Comparison of ENCODE assay signal across 12 cellular contexts in genomic region chr18:75226956-75227316, GRCh38. TPM values are rescaled to one million over a fixed set of nuclear protein-coding genes. Genes with fewer than 3 reads are reported as not detected.
DNase-seq lines count a peak whose midpoint lies in the region; ATAC-seq and TF ChIP-seq lines count a peak whose summit lies in the region.
"Had no signal": no experiment of that assay in that cellular context is flagged by ENCODE, and none has a peak within 500 bp of the region (broad histone marks: within the 10 kb centered on the region; RNA-seq: fewer than 3 reads in every experiment).

No MANE protein-coding gene starts in this region.

- no peak for TF ChIP-seq POLR2A in stomach (IDR thresholded peaks at IDR 0.05)

- peaks cover 15% of the 10 kb centered on the region for H3K36me3 Mint-ChIP-seq in HFFc6 (ENCODE audit: low read depth)

- no peaks in the 10 kb centered on the region for H3K27me3 Mint-ChIP-seq in HFFc6 (ENCODE audit: insufficient read depth)
- H3K27me3 Mint-ChIP-seq: central memory CD8-positive, alpha-beta T cell had no signal

- H3K4me1 ChIP-seq in lung (ENCODE audit: control insufficient read depth in 2 of 2, insufficient read depth in 2 of 2, low read length in 2 of 2) (peaks cover 18 to 23% of the 10 kb centered on the region in 2 donors), stomach (peaks cover 3 to 86% (median 51%) of the 10 kb centered on the region in 4 donors)

- peaks cover 0 to 3% of the 10 kb centered on the region in 2 donors for H3K9me3 ChIP-seq in lung (ENCODE audit: control insufficient read depth in 2 of 2, insufficient read depth in 1 of 2, low read length in 1 of 2)
- no peaks in the 10 kb centered on the region for H3K9me3 ChIP-seq in stomach

- H3K27me3 ChIP-seq in lung (ENCODE audit: control insufficient read depth, insufficient read depth) (no peaks in the 10 kb centered on the region), stomach (no peaks in the 10 kb centered on the region)

- no peak for TF ChIP-seq EP300 in stomach (IDR thresholded peaks at IDR 0.05)

- H3K27ac Mint-ChIP-seq in HFFc6, result peak overlapping the region; percentile 90

- in situ Hi-C loops in ACHN (cut with HindIII; ENCODE audit: low pct_ligation_motif_present, low pct_unique_long_range_greater_than_20kb, low sequenced_read_pairs), result no loop called here

- peak overlapping the region in 1 of 2 donors; percentile 18 for H3K27ac ChIP-seq in coronary artery
- peak overlapping the region; percentile 10 to 62 for H3K27ac ChIP-seq in lung (ENCODE audit: low read depth in 1 of 2, low read length in 1 of 2)
- peak overlapping the region in 4 of 5 donors; percentile 3 to 72 (median 40) for H3K27ac ChIP-seq in stomach

- DNase-seq in HFFc6, result no peak
- no peak for DNase-seq in coronary artery (ENCODE audit: low spot score)
- no peak for DNase-seq in lung (ENCODE audit: low spot score)
- no peak for DNase-seq in stomach
- no peak for DNase-seq in cerebellar cortex (ENCODE audit: low spot score)
- DNase-seq in ACHN, result no peak
- no peak for DNase-seq in AG08396 (ENCODE audit: low spot score)
- no peak for DNase-seq in amniotic stem cell (lab: John Stamatoyannopoulos, UW)
- DNase-seq: DMS79 treated with DMSO at 0.1 percent for 48 hours, NCI-H524 treated with DMSO at 0.1 percent for 48 hours had no signal

- H3K4me3 ChIP-seq in coronary artery (peak overlapping the region; percentile 43), lung (no peak overlapping the region), stomach (peak overlapping the region; percentile 17 to 36 (median 26))

- no peak for ATAC-seq in lung (ENCODE audit: insufficient read depth, low FRiP score)
- ATAC-seq: SK-N-SH treated with all-trans-retinoic acid at 6 μM for 48 hours had no signal

- intact Hi-C loops in stomach (cut with DNase I; ENCODE audit: low total_unique reads), result no loop called here

- H3K4me1 Mint-ChIP-seq in HFFc6 (ENCODE audit: low read depth), result peaks cover 75% of the 10 kb centered on the region

- H3K4me3 Mint-ChIP-seq in HFFc6, result peak overlapping the region; percentile 90

- H3K36me3 ChIP-seq in lung (ENCODE audit: control insufficient read depth in 2 of 2, insufficient read depth in 2 of 2, low read length in 2 of 2) (peaks cover 0 to 3% of the 10 kb centered on the region in 2 donors), stomach (no peaks in the 10 kb centered on the region)

- H3K9me3 Mint-ChIP-seq in HFFc6, result no peaks in the 10 kb centered on the region
- H3K9me3 Mint-ChIP-seq: central memory CD8-positive, alpha-beta T cell had no signal

- WGBS in lung, 2 donors, result 48 to 50% methylated on average over 5 of the region's 5 CpGs
- WGBS in stomach, 5 donors, result 32 to 59% (median 48%) methylated on average over 5 of the region's 5 CpGs

- TF ChIP-seq CTCF in HFFc6 (IDR thresholded peaks at IDR 0.05), result no peak
- no peak for TF ChIP-seq CTCF in coronary artery (IDR thresholded peaks at IDR 0.05)
- no peak for TF ChIP-seq CTCF in lung (IDR thresholded peaks at IDR 0.05; ENCODE audit: control extremely low read depth, extremely low read depth)
- TF ChIP-seq CTCF in stomach (IDR thresholded peaks at IDR 0.05), result no peak

RNA-seq across cellular contexts. Expression of gene TSHZ1, which starts 16.3 kb away (rescaled TPM):
- 10 to 100 TPM; 18.6 to 25.0 (median 23.3) TPM for total RNA-seq in HFFc6 (2021; fragmentation: NEBNext Ultra II Directional; extraction: Animal tissue kit (Norgen Biotek cat#: 25700))
- total RNA-seq in lung (10 to 100 TPM; 14.7 to 19.9 TPM), stomach (10 to 100 TPM in 3 of 5 donors, 1 to 10 TPM in 2; 7.0 to 21.0 (median 14.8) TPM)
- polyA plus RNA-seq in lung (1 to 10 TPM; 6.2 to 7.7 TPM), stomach (1 to 10 TPM; 4.2 to 7.0 (median 5.0) TPM)

RNA-seq across cellular contexts. Expression of gene PTGR3, which starts 18.0 kb away (rescaled TPM):
- 10 to 100 TPM; 37.9 to 47.5 (median 41.8) TPM for total RNA-seq in HFFc6 (2021; fragmentation: NEBNext Ultra II Directional; extraction: Animal tissue kit (Norgen Biotek cat#: 25700))
- total RNA-seq in lung, result 10 to 100 TPM; 21.7 to 22.2 TPM
- 10 to 100 TPM; 10.1 to 21.2 TPM for polyA plus RNA-seq in lung
- total RNA-seq in stomach, result 10 to 100 TPM; 10.4 to 45.5 (median 19.3) TPM
- 10 to 100 TPM in 2 of 3 donors, 1 to 10 TPM in 1; 9.9 to 13.8 (median 10.6) TPM for polyA plus RNA-seq in stomach
